In genomic region chr19:34075661-34076091, GRCh38 we compare ENCODE assay signal across 22 cellular contexts.
DNase-seq lines count a peak whose midpoint lies in the region; ATAC-seq and TF ChIP-seq lines count a peak whose summit lies in the region.
"Had no signal": no experiment of that assay in that cellular context is flagged by ENCODE, and none has a peak within 500 bp of the region (broad histone marks: within the 10 kb centered on the region; RNA-seq: fewer than 3 reads in every experiment).

No MANE protein-coding gene starts in this region.

- no TSS peak for BruUV-seq in Calu3 (replicated peaks; lab: Mats Ljungman, UMichigan)

- H3K27me3 Mint-ChIP-seq in Calu3 (ENCODE audit: unreplicated experiment) = peaks cover 63% of the 10 kb centered on the region

- no peaks in the 10 kb centered on the region for H3K27me3 ChIP-seq in body of pancreas

- no peak overlapping the region for H3K4me3 ChIP-seq in body of pancreas
- H3K4me3 ChIP-seq: PC-9, SK-N-MC had no signal

- no peak overlapping the region for H3K27ac ChIP-seq in body of pancreas
- H3K27ac ChIP-seq: HL-60, KMS-11, PC-9, SK-N-MC had no signal

- no peaks in the 10 kb centered on the region for H3K36me3 Mint-ChIP-seq in Calu3 (ENCODE audit: insufficient read depth, unreplicated experiment)

- no peak overlapping the region for H3K27ac Mint-ChIP-seq in Calu3 (ENCODE audit: unreplicated experiment)
- H3K27ac Mint-ChIP-seq: B cell; CD4-positive, alpha-beta T cell; H9; T-helper 1 cell treated with Interleukin-12 subunit alpha and Interleukin-12 subunit beta and Interleukin-4 antibody, amounts not matched to agents 30 μg/mL and 1 μg/mL, for 36 hours had no signal

- CTCF ChIA-PET in Calu3 (lab: Charles Lee) = interaction anchor here (0.6 kb wide), 1 partner anchor 208 kb away, joined by 5 read pairs; no protein-coding TSS in a partner anchor

- no peaks in the 10 kb centered on the region for H3K9me3 Mint-ChIP-seq in Calu3 (ENCODE audit: low read depth, unreplicated experiment)
- H3K9me3 Mint-ChIP-seq: CD4-positive, alpha-beta T cell; T-helper 1 cell treated with Interleukin-12 subunit alpha and Interleukin-12 subunit beta and Interleukin-4 antibody, amounts not matched to agents 30 μg/mL and 1 μg/mL, for 36 hours had no signal

- TF ChIP-seq CTCF in body of pancreas (IDR thresholded peaks at IDR 0.05) (no peak), Calu3 (IDR thresholded peaks at IDR 0.05; ENCODE audit: unreplicated experiment) (no peak)

- ATAC-seq in body of pancreas = no peak

- no peak overlapping the region for H3K4me3 Mint-ChIP-seq in Calu3 (ENCODE audit: low read depth, unreplicated experiment)
- H3K4me3 Mint-ChIP-seq: B cell; CD4-positive, alpha-beta T cell; H9; T-helper 1 cell treated with Interleukin-12 subunit alpha and Interleukin-12 subunit beta and Interleukin-4 antibody, amounts not matched to agents 30 μg/mL and 1 μg/mL, for 36 hours had no signal

- H3K4me1 Mint-ChIP-seq in Calu3 (ENCODE audit: low read depth, unreplicated experiment) = no peaks in the 10 kb centered on the region
- H3K4me1 Mint-ChIP-seq: B cell had no signal

- H3K4me1 ChIP-seq in body of pancreas = no peaks in the 10 kb centered on the region

- in situ Hi-C loops in SK-MEL-5 (cut with HindIII; ENCODE audit: low pct_unique_long_range_greater_than_20kb, low sequenced_read_pairs) = no loop called here

- DNase-seq in Daoy (ENCODE audit: low read depth) = peak; percentile 46
- peak; percentile 65 for DNase-seq in HS-27A (ENCODE audit: low read depth)
- peak; percentile 98 for DNase-seq in SK-MEL-5 (ENCODE audit: low read depth, low spot score)
- peak; percentile 100 for DNase-seq in foreskin melanocyte
- DNase-seq in NCI-H446 treated with DMSO at 0.1 percent for 48 hours (lab: John Stamatoyannopoulos, UW) = no peak
- no peak for DNase-seq in NCI-H1436 (lab: John Stamatoyannopoulos, UW)
- no peak for DNase-seq in body of pancreas
- DNase-seq in Calu3 = no peak
- DNase-seq: ACHN; CD4-positive, alpha-beta T cell; H9; MV-4-11; NCI-H146; NCI-H2081 treated with DMSO at 0.1 percent for 48 hours; NCI-H2227 treated with DMSO at 0.1 percent for 48 hours; NCI-H526 treated with DMSO at 0.1 percent for 48 hours; PC-9 had no signal

- no peaks in the 10 kb centered on the region for H3K9me3 ChIP-seq in body of pancreas

- WGBS in body of pancreas, 2 donors = 29 to 45% methylated on average over 3 of the region's 3 CpGs

- no peak for TF ChIP-seq POLR2A in body of pancreas (IDR thresholded peaks at IDR 0.05)

- no peaks in the 10 kb centered on the region for H3K36me3 ChIP-seq in body of pancreas (replicated peaks in 1 of 2; ENCODE audit: insufficient read depth in 1 of 2, low read depth in 2 of 2)

- intact Hi-C loops in body of pancreas (cut with DNase I) (no loop called here), Calu3 (cut with micrococcal nuclease; ENCODE audit: unreplicated experiment) (no loop called here)

Comparison
In these comparisons a context has a peak if more than half of its experiments do, and no peak if none do; other contexts are left out.
1. DNase-seq: peak in Daoy (single experiment), HS-27A (single experiment), SK-MEL-5 (single experiment) and foreskin melanocyte (single experiment); none in NCI-H446 treated with DMSO at 0.1 percent for 48 hours (single experiment), NCI-H1436 (single experiment), body of pancreas (0 of 4) and Calu3 (single experiment).